In the genomic region with DNA sequence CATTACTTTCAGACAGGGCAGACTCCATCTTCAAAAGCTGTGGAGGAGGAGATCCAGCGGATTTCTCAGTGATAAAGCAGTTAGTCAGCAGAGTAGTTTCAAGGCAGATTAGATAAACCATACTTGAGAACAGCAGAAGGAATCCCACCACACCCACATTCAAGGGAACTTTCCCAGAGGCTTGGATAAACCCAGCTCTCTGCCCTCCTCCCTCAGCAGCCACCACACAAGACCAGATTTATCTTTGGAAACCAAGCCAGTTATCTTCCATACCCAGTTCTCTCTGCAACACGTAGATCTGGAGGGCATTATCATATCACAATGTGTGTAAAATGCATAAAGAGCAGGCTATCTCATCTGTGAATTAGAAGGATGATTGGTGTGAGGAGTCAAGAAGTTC, we compare ENCODE assay signal across 21 cellular contexts. TPM values are rescaled to one million over a fixed set of nuclear protein-coding genes. Genes with fewer than 3 reads are reported as not detected.
DNase-seq lines count a peak whose midpoint lies in the region; ATAC-seq, FAIRE-seq and TF ChIP-seq lines count a peak whose summit lies in the region.
"Had no signal": no experiment of that assay in that cellular context is flagged by ENCODE, and none has a peak within 500 bp of the region (broad histone marks: within the 10 kb centered on the region; RNA-seq: fewer than 3 reads in every experiment).

No MANE protein-coding gene starts in this region.

- H3K9me2 ChIP-seq in hepatocyte (replicated peaks; ENCODE audit: insufficient read depth) = no peaks in the 10 kb centered on the region

- H3K4me1 ChIP-seq in astrocyte (ENCODE audit: insufficient read depth, low read length) = peaks cover 5% of the 10 kb centered on the region
- no peaks in the 10 kb centered on the region for H3K4me1 ChIP-seq in hepatocyte (ENCODE audit: insufficient read depth)
- H3K4me1 ChIP-seq in left lung = no peaks in the 10 kb centered on the region
- H3K4me1 ChIP-seq: upper lobe of right lung had no signal

- FAIRE-seq in astrocyte (lab: Jason Lieb, UNC) = no peak

- no peaks in the 10 kb centered on the region for H3K27me3 ChIP-seq in astrocyte (ENCODE audit: insufficient read depth, low read length)
- no peaks in the 10 kb centered on the region for H3K27me3 ChIP-seq in hepatocyte
- no peaks in the 10 kb centered on the region for H3K27me3 ChIP-seq in left lung
- H3K27me3 ChIP-seq: body of pancreas, upper lobe of right lung had no signal

- peak overlapping the region; percentile 37 for H2AFZ ChIP-seq in astrocyte (ENCODE audit: low read depth, low read length)
- H2AFZ ChIP-seq in hepatocyte = no peak overlapping the region

- H3K27ac Mint-ChIP-seq in astrocyte (ENCODE audit: unreplicated experiment) = no peak overlapping the region
- H3K27ac Mint-ChIP-seq: activated CD4-positive, alpha-beta T cell treated with anti-CD3 and anti-CD28 coated beads, Interleukin-2, amount 10 ng/mL, durations not matched to agents 7 days and 5 days had no signal

- 25% methylated on average over 2 of the region's 2 CpGs for WGBS in hepatocyte (ENCODE audit: low lambda C conversion rate, missing lambda C conversion rate)

- H3K4me3 ChIP-seq in astrocyte (ENCODE audit: insufficient read depth, low read depth, low read length) (no peak overlapping the region), hepatocyte (no peak overlapping the region), left lung (no peak overlapping the region)
- H3K4me3 ChIP-seq: body of pancreas, upper lobe of right lung had no signal

- no peaks in the 10 kb centered on the region for H3K9me3 ChIP-seq in astrocyte (ENCODE audit: insufficient read depth, low read depth, low read length)
- no peaks in the 10 kb centered on the region for H3K9me3 ChIP-seq in hepatocyte (ENCODE audit: low read depth)
- no peaks in the 10 kb centered on the region for H3K9me3 ChIP-seq in left lung
- H3K9me3 ChIP-seq: body of pancreas, upper lobe of right lung had no signal

- H3K27ac ChIP-seq in astrocyte (ENCODE audit: low read depth, low read length) (no peak overlapping the region), hepatocyte (no peak overlapping the region), left lung (no peak overlapping the region)
- H3K27ac ChIP-seq: body of pancreas, upper lobe of right lung had no signal

- intact Hi-C loops in left lung (cut with DNase I) = no loop called here

- H3K4me1 Mint-ChIP-seq in astrocyte (ENCODE audit: low read depth, unreplicated experiment) = peaks cover 19% of the 10 kb centered on the region

- no peaks in the 10 kb centered on the region for H3K36me3 Mint-ChIP-seq in astrocyte (ENCODE audit: low read depth, unreplicated experiment)
- H3K36me3 Mint-ChIP-seq: naive thymus-derived CD8-positive, alpha-beta T cell; stimulated activated naive B cell treated with anti-CD40 and anti-IgM and Interleukin-4, amounts not matched to agents 10 μg/mL and 1 μg/mL and 100 μg/mL, for 72 hours had no signal

- ATAC-seq in left lung = no peak
- no peak for ATAC-seq in HG03442 (IDR thresholded peaks at IDR 0.05; ENCODE audit: unreplicated experiment)
- ATAC-seq in GM21529 (IDR thresholded peaks at IDR 0.05; ENCODE audit: unreplicated experiment) = no peak
- ATAC-seq: body of pancreas; esophagus mucosa; left ventricle myocardium superior; naive thymus-derived CD8-positive, alpha-beta T cell; Right ventricle myocardium inferior; upper lobe of right lung had no signal

- no peak overlapping the region for H3K9ac ChIP-seq in astrocyte (ENCODE audit: low read length)

- H3K4me3 Mint-ChIP-seq in astrocyte (ENCODE audit: unreplicated experiment) = no peak overlapping the region
- H3K4me3 Mint-ChIP-seq: activated CD4-positive, alpha-beta T cell treated with anti-CD3 and anti-CD28 coated beads, Interleukin-2, amount 10 ng/mL, durations not matched to agents 7 days and 5 days; naive thymus-derived CD8-positive, alpha-beta T cell; stimulated activated naive B cell treated with anti-CD40 and anti-IgM and Interleukin-4, amounts not matched to agents 10 μg/mL and 1 μg/mL and 100 μg/mL, for 72 hours had no signal

- H3K4me2 ChIP-seq in astrocyte (ENCODE audit: low read length) = peak overlapping the region; percentile 31
- H3K4me2 ChIP-seq in hepatocyte = no peak overlapping the region

- no peaks in the 10 kb centered on the region for H3K27me3 Mint-ChIP-seq in astrocyte (ENCODE audit: low read depth, unreplicated experiment)
- H3K27me3 Mint-ChIP-seq: naive thymus-derived CD8-positive, alpha-beta T cell had no signal

- DNase-seq in A172 (ENCODE audit: low spot score) (peak; percentile 49), HT1080 (ENCODE audit: low read depth) (peak; percentile 21), astrocyte (ENCODE audit: low read depth) (peak; percentile 76), hepatocyte (ENCODE audit: low spot score) (peak; percentile 37), left lung (no peak), GM19240 (ENCODE audit: insufficient read length, low spot score) (no peak)
- DNase-seq: 8988T; activated CD4-positive, alpha-beta T cell treated with anti-CD3 and anti-CD28 coated beads, Interleukin-2, amount 10 ng/mL, durations not matched to agents 7 days and 5 days; activated naive CD4-positive, alpha-beta T cell treated with Interleukin-2 at 50 U/mL for 16 hours; body of pancreas; dermis blood vessel endothelial cell; left ventricle myocardium superior; naive thymus-derived CD8-positive, alpha-beta T cell; NCI-H146; stimulated activated CD4-positive, alpha-beta T cell treated with anti-CD3 and anti-CD28 coated beads, Interleukin-12 subunit alpha, Interleukin-12 subunit beta, amount 100 ng/mL, for 4 hours; stimulated activated naive B cell treated with anti-CD40 and anti-IgM and Interleukin-4, amounts not matched to agents 10 μg/mL and 1 μg/mL and 100 μg/mL, for 72 hours; upper lobe of right lung had no signal

- TF ChIP-seq CTCF in astrocyte (IDR thresholded peaks at IDR 0.05; ENCODE audit: insufficient read depth, low read depth, low read length) (no peak), hepatocyte (IDR thresholded peaks at IDR 0.05; ENCODE audit: poor library complexity) (no peak), left lung (IDR thresholded peaks at IDR 0.05) (no peak)

- H3K9me3 Mint-ChIP-seq in astrocyte (ENCODE audit: unreplicated experiment) = no peaks in the 10 kb centered on the region

- H3K36me3 ChIP-seq in astrocyte (ENCODE audit: insufficient read depth, low read length) = no peaks in the 10 kb centered on the region
- H3K36me3 ChIP-seq in hepatocyte (replicated peaks; ENCODE audit: insufficient read depth, low read depth) = no peaks in the 10 kb centered on the region
- no peaks in the 10 kb centered on the region for H3K36me3 ChIP-seq in left lung
- H3K36me3 ChIP-seq: upper lobe of right lung had no signal

- H4K20me1 ChIP-seq in astrocyte (ENCODE audit: insufficient read depth, low read length) (no peaks in the 10 kb centered on the region), hepatocyte (ENCODE audit: insufficient read depth, poor library complexity, severe bottlenecking) (no peaks in the 10 kb centered on the region)

- no peaks in the 10 kb centered on the region for H3K79me2 ChIP-seq in astrocyte (ENCODE audit: insufficient read depth, low read length)
- no peaks in the 10 kb centered on the region for H3K79me2 ChIP-seq in hepatocyte

RNA-seq across cellular contexts. Expression of gene GFI1, which starts 40.2 kb away (rescaled TPM):
- total RNA-seq in A172 (2014; rRNA removed; shearing (Covaris generic)) = 0.38 and 0.60 TPM in 2 replicates
- total RNA-seq in HT1080 (2014; rRNA removed; shearing (Covaris generic)) = 2.2 and 3.7 TPM in 2 replicates
- 1.2 and 1.4 TPM in 2 replicates for polyA plus RNA-seq in HT1080 (2015; cell fraction: cytosol; rRNA removed)
- 1.7 and 2.2 TPM in 2 replicates for polyA plus RNA-seq in HT1080 (2015; cell fraction: nucleus; rRNA removed)
- total RNA-seq in astrocyte (0.48 and 0.89 TPM in 2 replicates), hepatocyte (0.10 and 0.24 TPM in 2 replicates), left lung (1 to 10 TPM; 1.3 to 2.0 TPM)
- 0.41 TPM in 1 of 2 replicates, not detected in the other for polyA plus RNA-seq in hepatocyte

Comparison
In these comparisons a context has a peak if more than half of its experiments do, and no peak if none do; other contexts are left out.
1. DNase-seq: peak in A172 (single experiment), HT1080 (single experiment), astrocyte (single experiment) and hepatocyte (single experiment); none in left lung (0 of 2) and GM19240 (single experiment).